ENCODE assay signal across 8 cellular contexts in the genomic region with DNA sequence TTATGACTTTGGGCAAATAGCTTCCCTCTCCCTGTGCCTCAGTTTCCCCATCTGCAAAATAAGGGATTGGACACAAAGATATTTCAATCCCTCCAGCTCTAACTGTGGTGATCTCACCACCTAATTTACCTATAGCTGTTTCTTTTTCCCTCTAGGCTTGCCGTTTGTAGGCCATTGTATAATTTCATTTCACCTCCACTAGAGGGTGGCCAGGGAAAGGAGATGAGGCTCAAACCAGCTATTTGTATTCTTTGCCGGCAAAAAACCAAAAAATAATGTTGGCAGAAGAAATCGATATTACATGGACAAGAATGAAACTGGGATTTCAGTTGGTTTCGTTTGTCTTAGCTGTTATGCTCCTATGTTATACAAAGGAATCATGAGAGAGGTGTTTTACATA. TPM values are rescaled to one million over a fixed set of nuclear protein-coding genes. Genes with fewer than 3 reads are reported as not detected.
DNase-seq lines count a peak whose midpoint lies in the region; ATAC-seq and TF ChIP-seq lines count a peak whose summit lies in the region.

No MANE protein-coding gene starts in this region.

- H3K4me1 Mint-ChIP-seq in natural killer cell (no peaks in the 10 kb centered on the region), brain (no peaks in the 10 kb centered on the region)
- H3K4me1 Mint-ChIP-seq in natural killer cell treated with Interleukin-12 subunit alpha and Interleukin-12 subunit beta and Interleukin-15 and Interleukin-18, amount 100 ng/mL, for 72 hours (ENCODE audit: low read depth in 2 of 2), result no peaks in the 10 kb centered on the region

- H3K27me3 ChIP-seq in left lung, result no peaks in the 10 kb centered on the region

- H3K36me3 Mint-ChIP-seq in natural killer cell (no peaks in the 10 kb centered on the region), brain (no peaks in the 10 kb centered on the region)
- H3K36me3 Mint-ChIP-seq in natural killer cell treated with Interleukin-12 subunit alpha and Interleukin-12 subunit beta and Interleukin-15 and Interleukin-18, amount 100 ng/mL, for 72 hours, result no peaks in the 10 kb centered on the region

- no peaks in the 10 kb centered on the region for H3K36me3 ChIP-seq in left lung

- H3K9me3 Mint-ChIP-seq in natural killer cell, result no peaks in the 10 kb centered on the region
- H3K9me3 Mint-ChIP-seq in natural killer cell treated with Interleukin-12 subunit alpha and Interleukin-12 subunit beta and Interleukin-15 and Interleukin-18, amount 100 ng/mL, for 72 hours, result no peaks in the 10 kb centered on the region
- no peaks in the 10 kb centered on the region for H3K9me3 Mint-ChIP-seq in brain

- intact Hi-C loops in natural killer cell (cut with micrococcal nuclease) (loop anchor here (1.0 to 2.0 kb wide), 2 partner anchors 77 to 142 kb away; no protein-coding TSS in a partner anchor), left lung (cut with DNase I) (loop anchor here in 1 of 2 donors (10.0 kb wide), 1 partner anchor 145 kb away; no protein-coding TSS in a partner anchor)

- H3K27ac ChIP-seq in left lung, result no peak overlapping the region

- H3K4me3 ChIP-seq in left lung, result no peak overlapping the region

- no peaks in the 10 kb centered on the region for H3K4me1 ChIP-seq in left lung

- no peak overlapping the region for H3K27ac Mint-ChIP-seq in natural killer cell
- no peak overlapping the region for H3K27ac Mint-ChIP-seq in natural killer cell treated with Interleukin-12 subunit alpha and Interleukin-12 subunit beta and Interleukin-15 and Interleukin-18, amount 100 ng/mL, for 72 hours
- H3K27ac Mint-ChIP-seq in brain, result peak overlapping the region in 1 of 5 experiments; percentile 34

- no peak for DNase-seq in natural killer cell
- DNase-seq in natural killer cell treated with Interleukin-12 subunit alpha and Interleukin-12 subunit beta and Interleukin-15 and Interleukin-18, amount 100 ng/mL, for 72 hours (ENCODE audit: low spot score), result no peak
- peak; percentile 63 for DNase-seq in NCI-H69 (lab: John Stamatoyannopoulos, UW)
- no peak for DNase-seq in left lung
- no peak for DNase-seq in DMS79 treated with DMSO at 0.1 percent for 48 hours (lab: John Stamatoyannopoulos, UW)
- DNase-seq in T1000 (lab: John Stamatoyannopoulos, UW), result no peak

- TF ChIP-seq CTCF in natural killer cell (IDR thresholded peaks at IDR 0.05) (peak; percentile 46), brain (conservative IDR thresholded peaks at IDR 0.05) (peak; percentile 62), left lung (IDR thresholded peaks at IDR 0.05) (peak in 1 of 2 donors; percentile 34)

- ATAC-seq in natural killer cell (peak; percentile 55 to 67 (median 66)), HG03095 (IDR thresholded peaks at IDR 0.05; ENCODE audit: unreplicated experiment) (peak; percentile 65), left lung (peak; percentile 65)
- ATAC-seq in natural killer cell treated with Interleukin-12 subunit alpha and Interleukin-12 subunit beta and Interleukin-15 and Interleukin-18, amount 100 ng/mL, for 72 hours, result no peak

- H3K27me3 Mint-ChIP-seq in natural killer cell (ENCODE audit: low read depth in 2 of 2), result peaks cover 0 to 7% of the 10 kb centered on the region in 2 donors
- H3K27me3 Mint-ChIP-seq in natural killer cell treated with Interleukin-12 subunit alpha and Interleukin-12 subunit beta and Interleukin-15 and Interleukin-18, amount 100 ng/mL, for 72 hours, result peaks cover 0 to 3% of the 10 kb centered on the region in 2 donors
- H3K27me3 Mint-ChIP-seq in brain, result no peaks in the 10 kb centered on the region

- H3K9me3 ChIP-seq in left lung, result no peaks in the 10 kb centered on the region

- H3K4me3 Mint-ChIP-seq in natural killer cell (no peak overlapping the region), brain (no peak overlapping the region)
- no peak overlapping the region for H3K4me3 Mint-ChIP-seq in natural killer cell treated with Interleukin-12 subunit alpha and Interleukin-12 subunit beta and Interleukin-15 and Interleukin-18, amount 100 ng/mL, for 72 hours

RNA-seq across cellular contexts. Expression of a gene that starts 36.1 kb away (rescaled TPM):
- total RNA-seq in natural killer cell (100 to 1,000 TPM; 108 to 130 (median 117) TPM), left lung (10 to 100 TPM; 35.5 to 36.8 TPM)
- total RNA-seq in natural killer cell treated with Interleukin-12 subunit alpha and Interleukin-12 subunit beta and Interleukin-15 and Interleukin-18, amount 100 ng/mL, for 72 hours, result 10 to 100 TPM; 32.0 to 44.5 TPM
- polyA plus RNA-seq in brain (ENCODE audit: insufficient read depth, low read depth, low replicate concordance), result 6.7 TPM

Comparison
In these comparisons a context has a peak if more than half of its experiments do, and no peak if none do; other contexts are left out.
1. ATAC-seq: peak in natural killer cell (3 of 3), HG03095 (single experiment) and left lung (single experiment); none in natural killer cell treated with Interleukin-12 subunit alpha and Interleukin-12 subunit beta and Interleukin-15 and Interleukin-18, amount 100 ng/mL, for 72 hours (0 of 2).